ENCODE assay signal across 6 cellular contexts in the genomic region with DNA sequence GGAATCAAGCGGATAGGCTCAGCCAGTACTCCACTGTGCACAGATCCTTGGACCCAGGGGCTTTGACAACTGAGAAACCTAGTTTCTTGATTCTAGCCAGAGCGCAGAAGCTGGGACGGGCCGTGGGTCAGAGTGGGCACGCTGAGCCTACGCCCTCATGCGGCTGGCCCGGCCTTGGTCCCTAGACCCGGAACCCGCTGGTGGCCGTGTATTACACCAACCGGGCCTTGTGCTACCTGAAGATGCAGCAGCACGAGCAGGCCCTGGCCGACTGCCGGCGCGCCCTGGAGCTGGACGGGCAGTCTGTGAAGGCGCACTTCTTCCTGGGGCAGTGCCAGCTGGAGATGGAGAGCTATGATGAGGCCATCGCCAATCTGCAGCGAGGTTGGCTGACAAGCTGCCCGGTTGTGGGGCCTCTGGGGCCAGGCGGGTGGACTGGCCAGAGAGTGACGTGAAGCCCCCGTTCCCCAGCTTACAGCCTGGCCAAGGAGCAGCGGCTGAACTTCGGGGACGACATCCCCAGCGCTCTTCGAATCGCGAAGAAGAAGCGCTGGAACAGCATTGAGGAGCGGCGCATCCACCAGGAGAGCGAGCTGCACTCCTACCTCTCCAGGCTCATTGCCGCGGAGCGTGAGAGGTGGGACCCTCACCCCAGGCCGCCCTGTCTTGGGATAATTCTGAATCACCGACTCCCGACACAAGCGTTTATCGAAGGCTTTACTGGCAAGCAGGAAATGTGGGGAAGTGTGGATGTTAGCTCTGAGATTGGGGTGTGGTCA. TPM values are rescaled to one million over a fixed set of nuclear protein-coding genes. Genes with fewer than 3 reads are reported as not detected.
DNase-seq lines count a peak whose midpoint lies in the region; ATAC-seq, FAIRE-seq and TF ChIP-seq lines count a peak whose summit lies in the region.

No MANE protein-coding gene starts in this region.

- H3K36me3 ChIP-seq in Peyer's patch = peaks cover 0 to 22% (median 0%) of the 10 kb centered on the region in 3 donors
- peaks cover 22% of the 10 kb centered on the region for H3K36me3 ChIP-seq in thymus (ENCODE audit: control insufficient read depth, insufficient read depth)

- 62% methylated on average over 44 of the region's 44 CpGs for WGBS in thymus

- no peaks in the 10 kb centered on the region for H3K27me3 ChIP-seq in Peyer's patch
- peaks cover 15% of the 10 kb centered on the region for H3K27me3 ChIP-seq in thymus (ENCODE audit: control insufficient read depth, insufficient read depth)

- H3K9me3 ChIP-seq in Peyer's patch = no peaks in the 10 kb centered on the region
- H3K9me3 ChIP-seq in thymus (ENCODE audit: control insufficient read depth) = peaks cover 1% of the 10 kb centered on the region

- peak in 1 of 6 experiments; percentile 2 for TF ChIP-seq CTCF in Peyer's patch (IDR thresholded peaks at IDR 0.05)
- TF ChIP-seq CTCF in fibroblast of villous mesenchyme (IDR thresholded peaks at IDR 0.05; ENCODE audit: insufficient read depth, low read depth, low read length) = peak; percentile 21
- TF ChIP-seq CTCF in omental fat pad (IDR thresholded peaks at IDR 0.05) = no peak

- no peak for DNase-seq in GM12891 (ENCODE audit: insufficient read length, low spot score)
- DNase-seq in Peyer's patch = peak in 1 of 3 donors; percentile 70
- DNase-seq in fibroblast of villous mesenchyme (ENCODE audit: low read depth) = peak; percentile 42
- no peak for DNase-seq in omental fat pad (ENCODE audit: low spot score)
- DNase-seq in D341Med (ENCODE audit: low spot score) = no peak

- H3K27ac ChIP-seq in Peyer's patch (peak overlapping the region; percentile 91 to 97 (median 94)), thymus (ENCODE audit: low read depth) (no peak overlapping the region)

- peaks cover 7 to 58% (median 38%) of the 10 kb centered on the region in 4 donors for H3K4me1 ChIP-seq in Peyer's patch
- peaks cover 19% of the 10 kb centered on the region for H3K4me1 ChIP-seq in thymus (ENCODE audit: control insufficient read depth, insufficient read depth, low read length)

- FAIRE-seq in GM12891 (lab: Jason Lieb, UNC) = peak; percentile 41

- no peak for TF ChIP-seq POLR2A in GM12891 (IDR thresholded peaks at IDR 0.05; ENCODE audit: low read depth, low read length)
- no peak for TF ChIP-seq POLR2A in Peyer's patch (IDR thresholded peaks at IDR 0.05)

- peak overlapping the region; percentile 73 to 98 (median 94) for H3K4me3 ChIP-seq in Peyer's patch
- H3K4me3 ChIP-seq in fibroblast of villous mesenchyme (ENCODE audit: low read depth, low read length) = peak overlapping the region; percentile 79
- peak overlapping the region; percentile 89 for H3K4me3 ChIP-seq in thymus (ENCODE audit: low read length)

- no peak for ATAC-seq in omental fat pad (ENCODE audit: low FRiP score)

TF ChIP-seq in GM12891, 5 proteins besides CTCF, POLR2A, EP300 and RAD21:
- TF ChIP-seq TAF1 (IDR thresholded peaks at IDR 0.05; ENCODE audit: low read depth, low read length) (no peak), POU2F2 (IDR thresholded peaks at IDR 0.05; ENCODE audit: low read depth, low read length) (no peak), PAX5 (IDR thresholded peaks at IDR 0.05; ENCODE audit: insufficient read depth, low read length, severe bottlenecking) (no peak), SPI1 (IDR thresholded peaks at IDR 0.05; ENCODE audit: low read depth, low read length) (no peak)
TF ChIP-seq in GM12891: peak in this region for 0.

RNA-seq across cellular contexts. Expression of a gene that starts 0.9 kb away (rescaled TPM):
- 45.0 TPM for polyA plus RNA-seq in GM12891 (2012; ENCODE audit: low read depth, missing spikeins)
- total RNA-seq in Peyer's patch = 100 to 1,000 TPM in 3 of 4 donors, 10 to 100 TPM in 1; 96.0 to 291 (median 107) TPM
- 100 and 113 TPM in 2 replicates for total RNA-seq in fibroblast of villous mesenchyme
- polyA plus RNA-seq in thymus = 122 TPM
- total RNA-seq in omental fat pad = 100 to 1,000 TPM; 119 to 161 (median 128) TPM

RNA-seq across cellular contexts. Expression of a gene that starts 3.0 kb away (rescaled TPM):
- 20.6 TPM for polyA plus RNA-seq in GM12891 (2012; ENCODE audit: low read depth, missing spikeins)
- total RNA-seq in Peyer's patch (10 to 100 TPM; 45.6 to 56.1 (median 51.9) TPM), fibroblast of villous mesenchyme (35.4 and 36.3 TPM in 2 replicates), omental fat pad (10 to 100 TPM; 65.8 to 79.6 (median 71.8) TPM)
- 31.2 TPM for polyA plus RNA-seq in thymus

RNA-seq across cellular contexts. Expression of a gene that starts 5.7 kb away (rescaled TPM):
- polyA plus RNA-seq in GM12891 (2012; ENCODE audit: low read depth, missing spikeins) = 1.8 TPM
- total RNA-seq in Peyer's patch (10 to 100 TPM in 2 of 4 donors, 1 to 10 TPM in 2; 4.1 to 13.6 (median 9.9) TPM), fibroblast of villous mesenchyme (1.3 and 1.9 TPM in 2 replicates), omental fat pad (1 to 10 TPM in 1 of 4 donors, under 1 TPM in 2, not detected in 1; 0.44 to 1.0 (median 0.96) TPM)
- polyA plus RNA-seq in thymus = 3.1 TPM

RNA-seq across cellular contexts. Expression of a gene that starts 9.0 kb away (rescaled TPM):
- polyA plus RNA-seq in GM12891 (2012; ENCODE audit: low read depth, missing spikeins) = 9.7 TPM
- total RNA-seq in Peyer's patch (10 to 100 TPM in 3 of 4 donors, 1 to 10 TPM in 1; 8.3 to 20.4 (median 15.4) TPM), fibroblast of villous mesenchyme (8.2 and 9.0 TPM in 2 replicates), omental fat pad (1 to 10 TPM; 6.7 to 8.7 (median 6.9) TPM)
- polyA plus RNA-seq in thymus = 10.1 TPM

RNA-seq across cellular contexts. Expression of a gene that starts 13.2 kb away (rescaled TPM):
- polyA plus RNA-seq in GM12891 (2012; ENCODE audit: low read depth, missing spikeins) = 73.5 TPM
- total RNA-seq in Peyer's patch (100 to 1,000 TPM; 110 to 416 (median 239) TPM), fibroblast of villous mesenchyme (44.0 and 53.1 TPM in 2 replicates), omental fat pad (10 to 100 TPM; 38.8 to 86.9 (median 61.5) TPM)
- 252 TPM for polyA plus RNA-seq in thymus
